25 cellular contexts compared by ENCODE assay signal in the genomic region with DNA sequence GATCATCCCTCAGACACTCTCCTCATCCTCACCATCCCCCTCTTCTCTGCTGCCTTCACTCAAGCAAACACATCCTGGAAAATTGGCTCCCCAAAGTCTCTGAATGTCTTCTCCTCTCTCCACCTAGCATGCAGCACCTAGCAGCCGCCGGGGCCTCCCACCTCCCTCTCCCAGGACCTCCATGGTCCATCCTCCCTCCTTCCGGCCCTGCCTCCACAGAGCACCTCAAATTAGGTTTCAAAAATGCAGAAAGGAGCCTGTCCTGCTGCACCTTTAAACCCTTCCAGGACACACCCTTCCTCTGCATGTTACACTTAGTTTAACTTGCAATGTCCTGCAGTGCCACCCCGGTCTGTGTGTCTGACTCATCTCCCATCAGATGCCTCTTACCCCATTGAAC.
"Had no signal": no experiment of that assay in that cellular context is flagged by ENCODE, and none has a peak within 500 bp of the region (broad histone marks: within the 10 kb centered on the region; RNA-seq: fewer than 3 reads in every experiment).

No MANE protein-coding gene starts in this region.

- H3K27ac Mint-ChIP-seq: activated CD4-positive, alpha-beta memory T cell treated with anti-CD3 and anti-CD28 coated beads, Interleukin-2, amount 10 ng/mL, durations not matched to agents 7 days and 5 days; activated CD4-positive, alpha-beta T cell treated with anti-CD3 and anti-CD28 coated beads for 36 hours; activated CD4-positive, alpha-beta T cell treated with anti-CD3 and anti-CD28 coated beads, Interleukin-2, amount 10 ng/mL, durations not matched to agents 24 days and 14 days; activated naive CD4-positive, alpha-beta T cell treated with anti-CD3 and anti-CD28 coated beads, Interleukin-2, amount 10 ng/mL, durations not matched to agents 7 days and 5 days; activated naive CD4-positive, alpha-beta T cell treated with anti-CD3 and anti-CD28 coated beads, Interleukin-2, amount 50 U/mL, for 72 hours; activated naive CD8-positive, alpha-beta T cell treated with anti-CD3 and anti-CD28 coated beads, Interleukin-2, amount 10 ng/mL, durations not matched to agents 7 days and 5 days; activated T-cell treated with anti-CD3 and anti-CD28 coated beads, Interleukin-2, amount 50 U/mL, for 24 hours; activated T-cell treated with anti-CD3 and anti-CD28 coated beads, Interleukin-2, amount 50 U/mL, for 72 hours; brain; effector memory CD8-positive, alpha-beta T cell had no signal

- DNase-seq: activated CD4-positive, alpha-beta memory T cell treated with anti-CD3 and anti-CD28 coated beads, Interleukin-2, amount 10 ng/mL, durations not matched to agents 7 days and 5 days; activated CD4-positive, alpha-beta T cell treated with anti-CD3 and anti-CD28 coated beads for 36 hours; activated CD4-positive, alpha-beta T cell treated with anti-CD3 and anti-CD28 coated beads, Interleukin-2, amount 10 ng/mL, durations not matched to agents 24 days and 14 days; activated CD4-positive, CD25-positive, alpha-beta regulatory T cell; activated CD4-positive, CD25-positive, alpha-beta regulatory T cell treated with anti-CD3 and anti-CD28 coated beads, Interleukin-2, amount 50 U/mL, for 72 hours; activated CD8-positive, alpha-beta memory T cell treated with anti-CD3 and anti-CD28 coated beads, Interleukin-2, amount 50 U/mL, for 48 hours; activated gamma-delta T cell; activated naive CD4-positive, alpha-beta T cell; activated naive CD4-positive, alpha-beta T cell treated with anti-CD3 and anti-CD28 coated beads, Interleukin-2, amount 10 ng/mL, durations not matched to agents 7 days and 5 days; activated naive CD8-positive, alpha-beta T cell treated with anti-CD3 and anti-CD28 coated beads, Interleukin-2, amount 10 ng/mL, durations not matched to agents 7 days and 5 days; activated T-cell treated with anti-CD3 and anti-CD28 coated beads for 4 hours; activated T-cell treated with anti-CD3 and anti-CD28 coated beads, Interleukin-2, amount 50 U/mL, for 24 hours; activated T-cell treated with anti-CD3 and anti-CD28 coated beads, Interleukin-2, amount 50 U/mL, for 72 hours; central memory CD4-positive, alpha-beta T cell; cerebellar nuclear complex; effector memory CD8-positive, alpha-beta T cell; foreskin fibroblast; T-helper 2 cell had no signal

- H3K9me3 Mint-ChIP-seq: activated CD4-positive, alpha-beta T cell treated with anti-CD3 and anti-CD28 coated beads, Interleukin-2, amount 10 ng/mL, durations not matched to agents 24 days and 14 days had no signal

- H3K27me3 ChIP-seq: ascending aorta, breast epithelium, cardiac muscle cell, colonic mucosa had no signal

- H3K4me3 Mint-ChIP-seq: activated CD4-positive, alpha-beta memory T cell treated with anti-CD3 and anti-CD28 coated beads, Interleukin-2, amount 10 ng/mL, durations not matched to agents 7 days and 5 days; activated CD4-positive, alpha-beta T cell treated with anti-CD3 and anti-CD28 coated beads for 36 hours; activated CD4-positive, alpha-beta T cell treated with anti-CD3 and anti-CD28 coated beads, Interleukin-2, amount 10 ng/mL, durations not matched to agents 24 days and 14 days; activated naive CD4-positive, alpha-beta T cell treated with anti-CD3 and anti-CD28 coated beads, Interleukin-2, amount 10 ng/mL, durations not matched to agents 7 days and 5 days; activated naive CD8-positive, alpha-beta T cell treated with anti-CD3 and anti-CD28 coated beads, Interleukin-2, amount 10 ng/mL, durations not matched to agents 7 days and 5 days; activated T-cell treated with anti-CD3 and anti-CD28 coated beads, Interleukin-2, amount 50 U/mL, for 24 hours; activated T-cell treated with anti-CD3 and anti-CD28 coated beads, Interleukin-2, amount 50 U/mL, for 72 hours; brain; effector memory CD8-positive, alpha-beta T cell had no signal

- H3K9me3 ChIP-seq: ascending aorta, breast epithelium, colonic mucosa had no signal

- H3K4me1 Mint-ChIP-seq: activated CD4-positive, alpha-beta memory T cell treated with anti-CD3 and anti-CD28 coated beads, Interleukin-2, amount 10 ng/mL, durations not matched to agents 7 days and 5 days; activated CD4-positive, alpha-beta T cell treated with anti-CD3 and anti-CD28 coated beads for 36 hours; activated CD4-positive, alpha-beta T cell treated with anti-CD3 and anti-CD28 coated beads, Interleukin-2, amount 10 ng/mL, durations not matched to agents 24 days and 14 days; activated naive CD4-positive, alpha-beta T cell treated with anti-CD3 and anti-CD28 coated beads, Interleukin-2, amount 10 ng/mL, durations not matched to agents 7 days and 5 days; activated naive CD8-positive, alpha-beta T cell treated with anti-CD3 and anti-CD28 coated beads, Interleukin-2, amount 10 ng/mL, durations not matched to agents 7 days and 5 days had no signal

- H3K4me1 ChIP-seq: ascending aorta, breast epithelium, colonic mucosa had no signal

- H3K36me3 ChIP-seq: ascending aorta, breast epithelium, cardiac muscle cell, colonic mucosa had no signal

- H3K27ac ChIP-seq: ascending aorta, breast epithelium, cardiac muscle cell, colonic mucosa, epithelial cell of prostate had no signal

- H3K27me3 Mint-ChIP-seq: activated CD4-positive, alpha-beta memory T cell treated with anti-CD3 and anti-CD28 coated beads, Interleukin-2, amount 10 ng/mL, durations not matched to agents 7 days and 5 days; activated CD4-positive, alpha-beta T cell treated with anti-CD3 and anti-CD28 coated beads, Interleukin-2, amount 10 ng/mL, durations not matched to agents 24 days and 14 days; activated naive CD4-positive, alpha-beta T cell treated with anti-CD3 and anti-CD28 coated beads, Interleukin-2, amount 10 ng/mL, durations not matched to agents 7 days and 5 days; activated T-cell treated with anti-CD3 and anti-CD28 coated beads, Interleukin-2, amount 50 U/mL, for 24 hours had no signal

- H3K4me3 ChIP-seq: ascending aorta, breast epithelium, cardiac muscle cell, colonic mucosa had no signal

- H3K36me3 Mint-ChIP-seq: activated naive CD4-positive, alpha-beta T cell treated with anti-CD3 and anti-CD28 coated beads, Interleukin-2, amount 10 ng/mL, durations not matched to agents 7 days and 5 days; activated naive CD8-positive, alpha-beta T cell treated with anti-CD3 and anti-CD28 coated beads, Interleukin-2, amount 10 ng/mL, durations not matched to agents 7 days and 5 days; brain had no signal
